Comparison of ENCODE assay signal across 13 cellular contexts in genomic region chr11:117313828-117314768, GRCh38. TPM values are rescaled to one million over a fixed set of nuclear protein-coding genes. Genes with fewer than 3 reads are reported as not detected.
DNase-seq lines count a peak whose midpoint lies in the region; ATAC-seq, FAIRE-seq and TF ChIP-seq lines count a peak whose summit lies in the region.
"Had no signal": no experiment of that assay in that cellular context is flagged by ENCODE, and none has a peak within 500 bp of the region (broad histone marks: within the 10 kb centered on the region; RNA-seq: fewer than 3 reads in every experiment).

No MANE protein-coding gene starts in this region.

- no peak overlapping the region for H4K91ac ChIP-seq in H1 (replicated peaks; ENCODE audit: insufficient read length, low read length)

- H2BK15ac ChIP-seq in H1 (ENCODE audit: low read length): no peak overlapping the region

- H3K79me1 ChIP-seq in H1 (ENCODE audit: low read depth, low read length): no peaks in the 10 kb centered on the region

- H3K27ac Mint-ChIP-seq in CD4-positive, alpha-beta memory T cell: peak overlapping the region in 2 of 7 donors; percentile 30 to 66
- H3K27ac Mint-ChIP-seq: activated T-helper 2 cell treated with anti-CD3 and anti-CD28 coated beads, Interferon-gamma antibody, Interleukin-2, Interleukin-4, amounts not matched to agents 10 μg/mL and 5 μg/mL and 100 μg/mL, durations not matched to agents 14 hours and 24 hours and 36 hours had no signal

- 0 out of 2 replicates have a peak overlapping the region, but pooled peaks have one; percentile 6 for H2AK5ac ChIP-seq in H1 (ENCODE audit: low read depth, low read length)

- H3K9me3 ChIP-seq in CD4-positive, alpha-beta memory T cell (ENCODE audit: control insufficient read depth in 1 of 2, low read length in 2 of 2): no peaks in the 10 kb centered on the region
- H3K9me3 ChIP-seq in NT2/D1 (ENCODE audit: insufficient read depth, low read length) (no peaks in the 10 kb centered on the region), H1 (ENCODE audit: insufficient read depth in 2 of 2, low read depth in 1 of 2, low read length in 1 of 2) (no peaks in the 10 kb centered on the region), osteoblast (ENCODE audit: low read depth, low read length) (no peaks in the 10 kb centered on the region)
- H3K9me3 ChIP-seq: gastrocnemius medialis, neutrophil, SJSA1 had no signal

- H3K23ac ChIP-seq in H1 (ENCODE audit: insufficient read length): no peak overlapping the region

- intact Hi-C loops in CD4-positive, alpha-beta memory T cell (cut with micrococcal nuclease): no loop called here

- no peak overlapping the region for H2BK20ac ChIP-seq in H1 (ENCODE audit: low read length)

- H3K79me2 ChIP-seq in H1 (ENCODE audit: control insufficient read depth in 1 of 2, insufficient read depth in 2 of 2, low read length in 2 of 2) (no peaks in the 10 kb centered on the region), osteoblast (ENCODE audit: insufficient read depth, low read length) (peaks cover 26% of the 10 kb centered on the region)

- peaks cover 3 to 7% of the 10 kb centered on the region in 2 donors for H3K27me3 Mint-ChIP-seq in CD4-positive, alpha-beta memory T cell

- H3K9me3 Mint-ChIP-seq in CD4-positive, alpha-beta memory T cell: no peaks in the 10 kb centered on the region
- H3K9me3 Mint-ChIP-seq: activated T-helper 2 cell treated with anti-CD3 and anti-CD28 coated beads, Interferon-gamma antibody, Interleukin-2, Interleukin-4, amounts not matched to agents 10 μg/mL and 5 μg/mL and 100 μg/mL, durations not matched to agents 14 hours and 24 hours and 36 hours had no signal

- H3K4me2 ChIP-seq in H1 (ENCODE audit: insufficient read depth in 1 of 2, low read depth in 2 of 2, low read length in 2 of 2) (peak overlapping the region in 1 of 2 experiments; percentile 57; a peak in 2 of 4 replicates), osteoblast (ENCODE audit: insufficient read depth, low read length) (peak overlapping the region; percentile 98)

- no peak overlapping the region for H2BK120ac ChIP-seq in H1 (replicated peaks; ENCODE audit: low read depth, low read length)

- no peak for TF ChIP-seq EP300 in H1 (IDR thresholded peaks at IDR 0.05; ENCODE audit: borderline replicate concordance in 1 of 2, low read depth in 2 of 2, low read length in 2 of 2)

- no peaks in the 10 kb centered on the region for H3K36me3 ChIP-seq in CD4-positive, alpha-beta memory T cell (ENCODE audit: insufficient read depth, low read length)
- H3K36me3 ChIP-seq in NT2/D1 (ENCODE audit: insufficient read depth, insufficient read length, low read length) (no peaks in the 10 kb centered on the region), H1 (ENCODE audit: control insufficient read depth in 2 of 4, insufficient read depth in 4 of 4, low read length in 3 of 4) (no peaks in the 10 kb centered on the region), osteoblast (ENCODE audit: insufficient read depth, low read length) (no peaks in the 10 kb centered on the region)
- H3K36me3 ChIP-seq: gastrocnemius medialis, neutrophil, SJSA1 had no signal

- no peak for DNase-seq in CD4-positive, alpha-beta memory T cell
- no peak for DNase-seq in NT2/D1 (ENCODE audit: low read depth, low spot score)
- DNase-seq in H1 (ENCODE audit: low read depth in 1 of 2, low spot score in 2 of 2): no peak
- peak; percentile 73 for DNase-seq in osteoblast (ENCODE audit: insufficient read length, low spot score, missing footprints)
- no peak for DNase-seq in GM19239 (ENCODE audit: insufficient read length, low spot score)
- DNase-seq: gastrocnemius medialis, NCI-H2029 had no signal

- H3K4me1 ChIP-seq in CD4-positive, alpha-beta memory T cell (ENCODE audit: insufficient read depth, low read length): peaks cover 17% of the 10 kb centered on the region
- H3K4me1 ChIP-seq in NT2/D1 (ENCODE audit: insufficient read depth, insufficient read length): peaks cover 6% of the 10 kb centered on the region
- peaks cover 5 to 10% (median 8%) of the 10 kb centered on the region in 4 experiments for H3K4me1 ChIP-seq in H1 (replicated peaks in 1 of 4; ENCODE audit: control insufficient read depth in 3 of 4, insufficient read depth in 4 of 4, low read length in 3 of 4)
- H3K4me1 ChIP-seq in osteoblast (ENCODE audit: insufficient read depth, low read length): peaks cover 20% of the 10 kb centered on the region

- H3K56ac ChIP-seq in H1 (replicated peaks; ENCODE audit: insufficient read length, low read depth, low read length): no peak overlapping the region

- H3K4me1 Mint-ChIP-seq in CD4-positive, alpha-beta memory T cell: peaks cover 4 to 19% (median 12%) of the 10 kb centered on the region in 4 donors

- CTCF ChIA-PET in CD4-positive, alpha-beta memory T cell (lab: Charles Lee; ENCODE audit: partially characterized antibody): interaction anchor here (1.6 kb wide), 1 partner anchor 17 kb away, joined by 3 read pairs; no protein-coding TSS in a partner anchor
- CTCF ChIA-PET in H1 (lab: Charles Lee; ENCODE audit: partially characterized antibody): interaction anchor here (0.9 to 1.9 kb wide), 3 partner anchors 13 to 300 kb away, joined by 3 to 6 read pairs (median 3); no protein-coding TSS in a partner anchor

- 82% methylated on average over 11 of the region's 14 CpGs; no CpG with 5 or more reads in 1 of the 2 experiments for WGBS in H1 (ENCODE audit: extremely low coverage in 1 of 2, insufficient coverage in 1 of 2, insufficient read length in 1 of 2, insufficient replicate concordance in 2 of 2, low coverage in 1 of 2, low lambda C conversion rate in 2 of 2, missing lambda C conversion rate in 1 of 2), 2 experiments

- peaks cover 0 to 1% of the 10 kb centered on the region in 2 experiments for H4K20me1 ChIP-seq in H1 (replicated peaks in 1 of 2; ENCODE audit: control insufficient read depth in 1 of 2, insufficient read depth in 2 of 2, low read length in 2 of 2)
- peaks cover 19% of the 10 kb centered on the region for H4K20me1 ChIP-seq in osteoblast (ENCODE audit: insufficient read depth, low read length)

- H3K4ac ChIP-seq in H1 (replicated peaks; ENCODE audit: insufficient read length, low read depth, low read length): no peak overlapping the region

- peak overlapping the region; percentile 36; the same call in 1 of the 2 replicates for H4K8ac ChIP-seq in H1 (ENCODE audit: extremely low read depth, insufficient read depth, low read length)

- TF ChIP-seq RAD21 in H1 (IDR thresholded peaks at IDR 0.05 in 1 of 2, conservative IDR thresholded peaks at IDR 0.05 in 1 of 2; ENCODE audit: low read depth in 2 of 2, low read length in 2 of 2): no peak

- no peak for TF ChIP-seq CTCF in H1 (IDR thresholded peaks at IDR 0.05; ENCODE audit: control extremely low read depth in 1 of 3, insufficient read depth in 1 of 3, low read depth in 1 of 3, low read length in 3 of 3)
- TF ChIP-seq CTCF in osteoblast (IDR thresholded peaks at IDR 0.05; ENCODE audit: extremely low read depth, low read depth, low read length): no peak

- no peak overlapping the region for H2AFZ ChIP-seq in H1 (ENCODE audit: low read length)
- H2AFZ ChIP-seq in osteoblast (ENCODE audit: low read length): no peak overlapping the region

- TF ChIP-seq POLR2A in H1 (IDR thresholded peaks at IDR 0.05; ENCODE audit: control extremely low read depth in 1 of 2, low read depth in 2 of 2, low read length in 2 of 2): no peak

- H3K14ac ChIP-seq in H1 (ENCODE audit: insufficient read length): no peak overlapping the region

- H2BK12ac ChIP-seq in H1 (ENCODE audit: low read depth, low read length): no peak overlapping the region

- no peak overlapping the region for H3K18ac ChIP-seq in H1 (ENCODE audit: extremely low read depth, low read length)

- no peak overlapping the region for H3K27ac ChIP-seq in CD4-positive, alpha-beta memory T cell (ENCODE audit: low read depth, low read length)
- H3K27ac ChIP-seq in H1 (ENCODE audit: low read depth, low read length) (no peak overlapping the region), osteoblast (ENCODE audit: low read depth, low read length) (no peak overlapping the region)
- H3K27ac ChIP-seq: gastrocnemius medialis, neutrophil, SJSA1 had no signal

- no peaks in the 10 kb centered on the region for H3K36me3 Mint-ChIP-seq in CD4-positive, alpha-beta memory T cell

- POLR2A ChIA-PET in CD4-positive, alpha-beta memory T cell (lab: Charles Lee; ENCODE audit: partially characterized antibody): interaction anchor here (0.6 to 2.9 kb wide), 4 partner anchors 14 to 82 kb away, joined by 3 to 20 read pairs (median 8); partner anchors contain the start of genes CEP164 and PCSK7
- POLR2A ChIA-PET in H1 (lab: Charles Lee; ENCODE audit: partially characterized antibody): interaction anchor here (1.3 to 2.0 kb wide), 4 partner anchors 7 to 16 kb away, joined by 3 to 5 read pairs (median 4); partner anchors contain the start of gene CEP164

- no peak for ATAC-seq in GM19395 (IDR thresholded peaks at IDR 0.05; ENCODE audit: unreplicated experiment)
- no peak for ATAC-seq in GM21390 (IDR thresholded peaks at IDR 0.05; ENCODE audit: unreplicated experiment)
- no peak for ATAC-seq in GM21360 (IDR thresholded peaks at IDR 0.05; ENCODE audit: unreplicated experiment)
- ATAC-seq: gastrocnemius medialis had no signal

- peak overlapping the region; percentile 13 to 73 (median 59) for H3K4me3 Mint-ChIP-seq in CD4-positive, alpha-beta memory T cell

- H2BK5ac ChIP-seq in H1 (ENCODE audit: low read depth, low read length): no peak overlapping the region

- H3K27me3 ChIP-seq in CD4-positive, alpha-beta memory T cell (ENCODE audit: insufficient read depth, low read length): peaks cover 7% of the 10 kb centered on the region
- H3K27me3 ChIP-seq in NT2/D1 (ENCODE audit: insufficient read depth, insufficient read length) (no peaks in the 10 kb centered on the region), H1 (replicated peaks in 1 of 4; ENCODE audit: control insufficient read depth in 3 of 4, extremely low read depth in 1 of 4, insufficient read depth in 3 of 4, low read length in 3 of 4) (peaks cover 0 to 7% (median 2%) of the 10 kb centered on the region in 4 experiments; a peak in 5 of 7 replicates), osteoblast (ENCODE audit: insufficient read depth, low read length) (no peaks in the 10 kb centered on the region)
- H3K27me3 ChIP-seq: gastrocnemius medialis, SJSA1 had no signal

- peaks cover 10% of the 10 kb centered on the region; the same call in 1 of the 2 replicates for H3K23me2 ChIP-seq in H1 (ENCODE audit: low read depth, low read length)

- H3K9ac ChIP-seq in NT2/D1 (ENCODE audit: insufficient read length, low read depth) (peak overlapping the region; percentile 82), H1 (replicated peaks in 1 of 4; ENCODE audit: extremely low read depth in 1 of 4, low read depth in 3 of 4, low read length in 3 of 4) (no peak overlapping the region)

- H4K5ac ChIP-seq in H1 (ENCODE audit: insufficient read length, low read depth, low read length): no peak overlapping the region

- H3K4me3 ChIP-seq in CD4-positive, alpha-beta memory T cell (ENCODE audit: low read length in 2 of 2): no peak overlapping the region
- H3K4me3 ChIP-seq in NT2/D1 (ENCODE audit: insufficient read length, low read depth) (peak overlapping the region; percentile 21), H1 (ENCODE audit: extremely low read depth in 1 of 4, insufficient read depth in 2 of 4, low read depth in 3 of 4, low read length in 4 of 4) (0 out of 8 replicates have a peak overlapping the region, but pooled peaks of 1 of the 4 experiments have one; percentile 78), osteoblast (ENCODE audit: insufficient read depth, low read length) (peak overlapping the region; percentile 74)

- no peak for FAIRE-seq in H1 (lab: Jason Lieb, UNC)
- FAIRE-seq in GM19239 (lab: Jason Lieb, UNC): no peak

RNA-seq across cellular contexts. Expression of gene BACE1, which starts 2.0 kb away (rescaled TPM):
- 1 to 10 TPM; 2.7 to 2.9 TPM for total RNA-seq in CD4-positive, alpha-beta memory T cell
- polyA plus RNA-seq in CD4-positive, alpha-beta memory T cell: 1 to 10 TPM in 1 of 2 donors, under 1 TPM in 1; 0.65 to 1.6 TPM
- 7.5 and 7.7 TPM in 2 replicates for total RNA-seq in H1 (2021; fragmentation: NEBNext Ultra II Directional; extraction: Animal tissue kit (Norgen Biotek cat#: 25700))
- 7.9 and 9.5 TPM in 2 replicates for polyA plus RNA-seq in H1 (2011; rRNA removed)
- polyA plus RNA-seq in H1 (2011; cell fraction: cytosol; rRNA removed): 6.1 TPM
- polyA plus RNA-seq in H1 (2011; cell fraction: nucleus; rRNA removed): 16.9 TPM
- 8.2 to 11.3 TPM (median 9.2 TPM) in 4 replicates for polyA plus RNA-seq in H1 (2012, experiment 1 of 2)
- polyA plus RNA-seq in H1 (2012, experiment 2 of 2): 4.9 TPM
- 6.5 TPM for polyA plus RNA-seq in H1 (2013, experiment 1 of 2)
- polyA plus RNA-seq in H1 (2013, experiment 2 of 2): 6.4 TPM
- 20.2 and 21.9 TPM in 2 replicates for polyA minus RNA-seq in H1 (2011; rRNA and poly(A)+ RNA removed)
- polyA minus RNA-seq in H1 (2011; cell fraction: cytosol; rRNA and poly(A)+ RNA removed): 6.2 TPM
- 5.4 TPM for polyA minus RNA-seq in H1 (2011; cell fraction: nucleus; rRNA and poly(A)+ RNA removed)
- 45.6 and 52.7 TPM in 2 replicates for total RNA-seq in osteoblast

RNA-seq across cellular contexts. Expression of gene CEP164, which starts 13.6 kb away (rescaled TPM):
- total RNA-seq in CD4-positive, alpha-beta memory T cell: 10 to 100 TPM; 40.8 to 42.5 TPM
- 10 to 100 TPM; 12.7 to 25.6 TPM for polyA plus RNA-seq in CD4-positive, alpha-beta memory T cell
- 18.7 and 20.8 TPM in 2 replicates for total RNA-seq in H1 (2021; fragmentation: NEBNext Ultra II Directional; extraction: Animal tissue kit (Norgen Biotek cat#: 25700))
- polyA plus RNA-seq in H1 (2011; rRNA removed): 8.4 and 10.5 TPM in 2 replicates
- polyA plus RNA-seq in H1 (2011; cell fraction: cytosol; rRNA removed): 12.3 TPM
- 49.4 TPM for polyA plus RNA-seq in H1 (2011; cell fraction: nucleus; rRNA removed)
- polyA plus RNA-seq in H1 (2012, experiment 1 of 2): 14.5 to 18.6 TPM (median 14.7 TPM) in 4 replicates
- polyA plus RNA-seq in H1 (2012, experiment 2 of 2): 9.2 TPM
- 17.7 TPM for polyA plus RNA-seq in H1 (2013, experiment 1 of 2)
- 16.6 TPM for polyA plus RNA-seq in H1 (2013, experiment 2 of 2)
- polyA minus RNA-seq in H1 (2011; rRNA and poly(A)+ RNA removed): 12.4 and 13.0 TPM in 2 replicates
- 9.7 TPM for polyA minus RNA-seq in H1 (2011; cell fraction: cytosol; rRNA and poly(A)+ RNA removed)
- polyA minus RNA-seq in H1 (2011; cell fraction: nucleus; rRNA and poly(A)+ RNA removed): 14.4 TPM
- total RNA-seq in osteoblast: 38.0 and 40.7 TPM in 2 replicates

RNA-seq across cellular contexts. Expression of gene BACE1-AS, which starts 23.0 kb away (rescaled TPM):
- total RNA-seq in CD4-positive, alpha-beta memory T cell: 10 to 100 TPM; 15.3 to 15.7 TPM
- polyA plus RNA-seq in CD4-positive, alpha-beta memory T cell: 1 to 10 TPM in 1 of 2 donors, not detected in 1; 3.8 TPM
- 12.2 and 14.9 TPM in 2 replicates for total RNA-seq in H1 (2021; fragmentation: NEBNext Ultra II Directional; extraction: Animal tissue kit (Norgen Biotek cat#: 25700))
- 11.8 and 17.4 TPM in 2 replicates for polyA plus RNA-seq in H1 (2011; rRNA removed)
- polyA plus RNA-seq in H1 (2011; cell fraction: cytosol; rRNA removed): 7.0 TPM
- 13.1 TPM for polyA plus RNA-seq in H1 (2011; cell fraction: nucleus; rRNA removed)
- 7.8 to 11.0 TPM (median 8.3 TPM) in 4 replicates for polyA plus RNA-seq in H1 (2012, experiment 1 of 2)
- polyA plus RNA-seq in H1 (2012, experiment 2 of 2): 0.92 TPM
- 9.5 TPM for polyA plus RNA-seq in H1 (2013, experiment 1 of 2)
- 9.2 TPM for polyA plus RNA-seq in H1 (2013, experiment 2 of 2)
- polyA minus RNA-seq in H1 (2011; rRNA and poly(A)+ RNA removed): 19.7 and 28.4 TPM in 2 replicates
- polyA minus RNA-seq in H1 (2011; cell fraction: cytosol; rRNA and poly(A)+ RNA removed): 11.6 TPM
- polyA minus RNA-seq in H1 (2011; cell fraction: nucleus; rRNA and poly(A)+ RNA removed): 13.4 TPM
- 3.5 and 4.0 TPM in 2 replicates for total RNA-seq in osteoblast

Comparison
In these comparisons a context has a peak if more than half of its experiments do, and no peak if none do; other contexts are left out.
1. H3K4me3 ChIP-seq: peak in NT2/D1 (single experiment) and osteoblast (single experiment); none in CD4-positive, alpha-beta memory T cell (0 of 2).